ENCODE assay signal across 19 cellular contexts in genomic region chr12:12551115-12551514, GRCh38. TPM values are rescaled to one million over a fixed set of nuclear protein-coding genes. Genes with fewer than 3 reads are reported as not detected.
DNase-seq lines count a peak whose midpoint lies in the region; ATAC-seq, FAIRE-seq and TF ChIP-seq lines count a peak whose summit lies in the region.
"Had no signal": no experiment of that assay in that cellular context is flagged by ENCODE, and none has a peak within 500 bp of the region (broad histone marks: within the 10 kb centered on the region; RNA-seq: fewer than 3 reads in every experiment).

No MANE protein-coding gene starts in this region.

- no peak for TF ChIP-seq EP300 in HepG2 (IDR thresholded peaks at IDR 0.05; ENCODE audit: low read depth in 2 of 2, low read length in 2 of 2)
- TF ChIP-seq EP300 in HepG2 (CRISPR knock-in tag; IDR thresholded peaks at IDR 0.05; ENCODE audit: borderline replicate concordance), result no peak

- no CpG with 5 or more reads among the region's 7 CpGs for WGBS in H9 (ENCODE audit: extremely low coverage, insufficient read length, low lambda C conversion rate)
- 98% methylated on average over 7 of the region's 7 CpGs for WGBS in HepG2 (ENCODE audit: low lambda C conversion rate)

- H4K20me1 ChIP-seq in DOHH2 (ENCODE audit: control insufficient read depth, insufficient read depth, low read depth, low read length) (no peaks in the 10 kb centered on the region), H9 (ENCODE audit: control insufficient read depth, insufficient read depth, insufficient read length) (no peaks in the 10 kb centered on the region), OCI-LY3 (ENCODE audit: insufficient read depth, low read length) (no peaks in the 10 kb centered on the region), HepG2 (ENCODE audit: insufficient read depth, low read length) (peaks cover 2% of the 10 kb centered on the region; the same call in 1 of the 2 replicates)

- peak overlapping the region; percentile 44 to 84 (median 59); a peak in 3 of 7 replicates for H3K27ac Mint-ChIP-seq in H9

- no peak overlapping the region for H2AK5ac ChIP-seq in H9 (ENCODE audit: insufficient read length, low read length)

- TF ChIP-seq POLR2A in HepG2 (IDR thresholded peaks at IDR 0.05; ENCODE audit: insufficient read depth in 1 of 2, low read depth in 2 of 2, low read length in 2 of 2), result no peak
- TF ChIP-seq POLR2A in breast epithelium (IDR thresholded peaks at IDR 0.05), result no peak

- TF ChIP-seq CTCF in DOHH2 (IDR thresholded peaks at IDR 0.05; ENCODE audit: low read depth, low read length, poor library complexity, severe bottlenecking) (no peak), H9 (conservative IDR thresholded peaks at IDR 0.05) (no peak), OCI-LY3 (IDR thresholded peaks at IDR 0.05; ENCODE audit: low read depth, low read length) (no peak), HepG2 (CRISPR knock-in tag; IDR thresholded peaks at IDR 0.05) (no peak), breast epithelium (IDR thresholded peaks at IDR 0.05) (no peak), GM20000 (IDR thresholded peaks at IDR 0.05; ENCODE audit: extremely low read depth, missing control alignments) (no peak)

- H3K14ac ChIP-seq in H9 (ENCODE audit: insufficient read depth, low read length), result no peak overlapping the region

- no peak overlapping the region for H4K8ac ChIP-seq in H9 (replicated peaks; ENCODE audit: insufficient read length, low read depth, low read length)

- no peak overlapping the region for H3K56ac ChIP-seq in H9 (ENCODE audit: insufficient read length, low read depth, low read length)

- H3K4me1 Mint-ChIP-seq in H9, result peaks cover 20 to 25% of the 10 kb centered on the region in 2 experiments

- ATAC-seq in HepG2, result no peak

- H3K27me3 Mint-ChIP-seq in H9 (ENCODE audit: low read depth), result no peaks in the 10 kb centered on the region

- H3K9me2 ChIP-seq in DOHH2 (replicated peaks; ENCODE audit: control insufficient read depth, low read length), result no peaks in the 10 kb centered on the region
- H3K9me2 ChIP-seq: SK-N-SH had no signal

- no peak overlapping the region for H4K91ac ChIP-seq in H9 (ENCODE audit: insufficient read length, low read depth, low read length)

- H3K4me2 ChIP-seq in DOHH2 (ENCODE audit: low read length), result peak overlapping the region; percentile 15
- H3K4me2 ChIP-seq in H9 (ENCODE audit: insufficient read depth, insufficient read length, low read length), result no peak overlapping the region
- H3K4me2 ChIP-seq in OCI-LY3 (ENCODE audit: low read length), result 0 out of 2 replicates have a peak overlapping the region, but pooled peaks have one; percentile 1
- H3K4me2 ChIP-seq in HepG2 (ENCODE audit: low read depth, low read length), result no peak overlapping the region
- H3K4me2 ChIP-seq: SK-N-SH had no signal

- no peak overlapping the region for H2BK12ac ChIP-seq in H9 (ENCODE audit: insufficient read length, low read depth, low read length)

- H3K23ac ChIP-seq in H9 (ENCODE audit: insufficient read length, low read depth, low read length), result no peak overlapping the region

- H2BK20ac ChIP-seq in H9 (ENCODE audit: low read depth, low read length, poor library complexity, severe bottlenecking), result no peak overlapping the region

- no peak overlapping the region for H3K4ac ChIP-seq in H9 (ENCODE audit: low read depth, low read length)

- H2BK120ac ChIP-seq in H9 (ENCODE audit: low read depth, low read length, poor library complexity, severe bottlenecking), result no peak overlapping the region

- in situ Hi-C loops in HepG2 (cut with HindIII; ENCODE audit: extremely low pct_ligation_motif_present, low pct_unique_long_range_greater_than_20kb), result no loop called here

- H3K18ac ChIP-seq in H9 (ENCODE audit: insufficient read length, low read depth, low read length), result no peak overlapping the region

- intact Hi-C loops in HepG2 (cut with micrococcal nuclease; ENCODE audit: unreplicated experiment) (no loop called here), breast epithelium (cut with DNase I; ENCODE audit: low total_unique reads) (no loop called here)

- TF ChIP-seq RAD21 in HepG2 (CRISPR knock-in tag; IDR thresholded peaks at IDR 0.05), result no peak

- H3K79me2 ChIP-seq in DOHH2 (ENCODE audit: control insufficient read depth, low read length) (no peaks in the 10 kb centered on the region), H9 (ENCODE audit: insufficient read depth, low read length) (peaks cover 11% of the 10 kb centered on the region; the same call in 1 of the 2 replicates), OCI-LY3 (ENCODE audit: low read length) (no peaks in the 10 kb centered on the region), HepG2 (ENCODE audit: insufficient read depth, low read length) (peaks cover 87% of the 10 kb centered on the region)

- H3K4me1 ChIP-seq in DOHH2 (ENCODE audit: control insufficient read depth, low read length) (peaks cover 9% of the 10 kb centered on the region), H9 (ENCODE audit: insufficient read depth, low read length) (peaks cover 2% of the 10 kb centered on the region; the same call in 1 of the 2 replicates), OCI-LY3 (ENCODE audit: low read length) (no peaks in the 10 kb centered on the region), HepG2 (ENCODE audit: insufficient read depth, low read length) (peaks cover 81% of the 10 kb centered on the region), breast epithelium (no peaks in the 10 kb centered on the region)

- peaks cover 5 to 23% (median 18%) of the 10 kb centered on the region in 3 experiments for H3K36me3 Mint-ChIP-seq in H9 (ENCODE audit: insufficient read depth in 1 of 3, low read depth in 3 of 3)

- DNase-seq in H9 (no peak), HepG2 (ENCODE audit: low spot score) (no peak), T-helper 2 cell (no peak), COLO668 (lab: John Stamatoyannopoulos, UW; ENCODE audit: unreplicated experiment) (no peak), breast epithelium (ENCODE audit: low spot score in 2 of 2) (no peak), GM20000 (ENCODE audit: low spot score) (no peak)
- DNase-seq: Calu3, HCEC 1CT, IMR-90, NCI-H1417, NCI-H2029, NCI-H2171 treated with DMSO at 0.1 percent for 48 hours, NCI-H510A treated with DMSO at 0.1 percent for 48 hours, Peyer's patch, Right ventricle myocardium superior, SK-N-SH had no signal

- no peaks in the 10 kb centered on the region for H3K36me3 ChIP-seq in DOHH2 (ENCODE audit: control insufficient read depth, low read length)
- no peaks in the 10 kb centered on the region for H3K36me3 ChIP-seq in OCI-LY3 (replicated peaks; ENCODE audit: low read depth, low read length)
- H3K36me3 ChIP-seq in HepG2 (replicated peaks in 1 of 2; ENCODE audit: control insufficient read depth in 1 of 2, insufficient read depth in 2 of 2, low read length in 2 of 2), result peaks cover 0 to 13% of the 10 kb centered on the region in 2 experiments; a peak in 2 of 5 replicates
- H3K36me3 ChIP-seq in breast epithelium, result no peaks in the 10 kb centered on the region

- CTCF ChIA-PET in HepG2 (lab: Yijun Ruan, JAX; ENCODE audit: low intra/inter-chr PET ratio, low total read pairs), result no interaction called here

- POLR2A ChIA-PET in HepG2 (lab: Yijun Ruan, JAX), result interaction anchor here (0.9 to 1.5 kb wide), 3 partner anchors 10 to 18 kb away, joined by 3 to 5 read pairs (median 4); partner anchors contain the start of gene DUSP16

- H3K9ac ChIP-seq in H9 (ENCODE audit: extremely low read depth, insufficient read length, low read length) (no peak overlapping the region), OCI-LY3 (ENCODE audit: low read length) (no peak overlapping the region), HepG2 (ENCODE audit: insufficient read depth, low read depth, low read length) (no peak overlapping the region)
- H3K9ac ChIP-seq: SK-N-SH had no signal

- no peak overlapping the region for H4K5ac ChIP-seq in H9 (ENCODE audit: insufficient read length, low read depth, low read length)

- H3T11ph ChIP-seq in H9 (ENCODE audit: low read length), result no peak overlapping the region

- BruUV-seq in HepG2 (replicated peaks; lab: Mats Ljungman, UMichigan), result no TSS peak

- H2BK5ac ChIP-seq in H9 (ENCODE audit: insufficient read length, low read length), result no peak overlapping the region

- no peaks in the 10 kb centered on the region for H3F3A ChIP-seq in DOHH2 (ENCODE audit: control insufficient read depth, insufficient read depth)

- H3K27me3 ChIP-seq in DOHH2 (ENCODE audit: control insufficient read depth, low read length), result peaks cover 7% of the 10 kb centered on the region; the same call in 1 of the 2 replicates
- no peaks in the 10 kb centered on the region for H3K27me3 ChIP-seq in H9 (ENCODE audit: insufficient read depth, low read length)
- H3K27me3 ChIP-seq in OCI-LY3 (ENCODE audit: low read depth, low read length), result no peaks in the 10 kb centered on the region
- H3K27me3 ChIP-seq in HepG2 (ENCODE audit: control insufficient read depth in 1 of 2, insufficient read depth in 2 of 2, low read length in 2 of 2), result no peaks in the 10 kb centered on the region
- no peaks in the 10 kb centered on the region for H3K27me3 ChIP-seq in breast epithelium
- H3K27me3 ChIP-seq: Peyer's patch had no signal

- H3K23me2 ChIP-seq in H9 (ENCODE audit: insufficient read length, low read depth, low read length, poor library complexity, severe bottlenecking), result no peaks in the 10 kb centered on the region

- no peak for FAIRE-seq in HepG2 (lab: Jason Lieb, UNC)

- H3K27ac ChIP-seq in DOHH2 (ENCODE audit: low read depth, low read length), result no peak overlapping the region
- no peak overlapping the region for H3K27ac ChIP-seq in H9 (ENCODE audit: insufficient read length, low read depth, low read length)
- no peak overlapping the region for H3K27ac ChIP-seq in OCI-LY3 (ENCODE audit: low read length)
- H3K27ac ChIP-seq in HepG2 (ENCODE audit: extremely low read length, insufficient read depth, low read length), result peak overlapping the region; percentile 18
- H3K27ac ChIP-seq in breast epithelium, result no peak overlapping the region
- H3K27ac ChIP-seq: C4-2B, Peyer's patch had no signal

- H2BK15ac ChIP-seq in H9 (ENCODE audit: low read depth, low read length), result no peak overlapping the region

- H3K4me3 ChIP-seq in DOHH2 (ENCODE audit: low read length) (no peak overlapping the region), OCI-LY3 (ENCODE audit: low read length) (no peak overlapping the region), HepG2 (replicated peaks in 1 of 3; ENCODE audit: insufficient read depth in 1 of 3, low read depth in 2 of 3, low read length in 3 of 3) (no peak overlapping the region), breast epithelium (no peak overlapping the region)
- H3K4me3 ChIP-seq: Peyer's patch had no signal

- H3K4me3 Mint-ChIP-seq in H9, result no peak overlapping the region

- peaks cover 3% of the 10 kb centered on the region for H3K79me1 ChIP-seq in H9 (ENCODE audit: insufficient read depth, low read depth, low read length, poor library complexity, severe bottlenecking)

- H2AFZ ChIP-seq in H9 (ENCODE audit: low read length) (no peak overlapping the region), OCI-LY3 (ENCODE audit: low read depth, low read length) (no peak overlapping the region), HepG2 (ENCODE audit: low read length) (no peak overlapping the region)

- H3K9me3 Mint-ChIP-seq in H9, result no peaks in the 10 kb centered on the region

- H3K9me3 ChIP-seq in DOHH2 (ENCODE audit: control insufficient read depth, insufficient read depth, low read length) (no peaks in the 10 kb centered on the region), H9 (ENCODE audit: control insufficient read depth, low read depth, low read length) (no peaks in the 10 kb centered on the region), OCI-LY3 (ENCODE audit: insufficient read depth, low read length) (no peaks in the 10 kb centered on the region), HepG2 (ENCODE audit: low read length) (no peaks in the 10 kb centered on the region), breast epithelium (no peaks in the 10 kb centered on the region)
- H3K9me3 ChIP-seq: Peyer's patch, SK-N-SH had no signal

RNA-seq across cellular contexts. Expression of gene DUSP16, which starts 11.5 kb away (rescaled TPM):
- 62.5 and 64.0 TPM in 2 replicates for total RNA-seq in H9 (2021)
- 46.6 and 69.1 TPM in 2 replicates for total RNA-seq in HepG2 (2016; rRNA removed; fragmentation: Illumina TruSeq; extraction: Trizol)
- total RNA-seq in HepG2 (2016; cell fraction: cytosol; rRNA removed; fragmentation: Illumina TruSeq; extraction: Trizol; ENCODE audit: low read depth), result 75.4 and 77.4 TPM in 2 replicates
- total RNA-seq in HepG2 (2016; cell fraction: insoluble cytoplasmic fraction; rRNA removed; fragmentation: Illumina TruSeq; extraction: Trizol), result 45.6 and 69.2 TPM in 2 replicates
- total RNA-seq in HepG2 (2016; cell fraction: membrane; rRNA removed; fragmentation: Illumina TruSeq; extraction: Trizol), result 44.8 and 48.7 TPM in 2 replicates
- 37.1 and 40.3 TPM in 2 replicates for total RNA-seq in HepG2 (2016; cell fraction: nucleus; rRNA removed; fragmentation: Illumina TruSeq; extraction: Trizol)
- polyA plus RNA-seq in HepG2 (2011; rRNA removed), result 33.8 and 45.7 TPM in 2 replicates
- 38.7 and 54.1 TPM in 2 replicates for polyA plus RNA-seq in HepG2 (2011; cell fraction: cytosol; rRNA removed)
- polyA plus RNA-seq in HepG2 (2011; cell fraction: nucleus; rRNA removed), result 18.4 and 20.7 TPM in 2 replicates
- 38.8 and 40.2 TPM in 2 replicates for polyA plus RNA-seq in HepG2 (2012)
- polyA plus RNA-seq in HepG2 (2016; cell fraction: cytosol; fragmentation: Illumina TruSeq; extraction: Trizol; ENCODE audit: low read depth), result 2.3 and 2.6 TPM in 2 replicates
- 45.8 and 48.8 TPM in 2 replicates for polyA plus RNA-seq in HepG2 (2016; cell fraction: insoluble cytoplasmic fraction; fragmentation: Illumina TruSeq; extraction: Trizol; ENCODE audit: low read depth)
- polyA plus RNA-seq in HepG2 (2016; cell fraction: membrane; fragmentation: Illumina TruSeq; extraction: Trizol; ENCODE audit: low read depth), result 11.5 and 13.5 TPM in 2 replicates
- 29.0 and 30.6 TPM in 2 replicates for polyA plus RNA-seq in HepG2 (2016; cell fraction: nucleus; fragmentation: Illumina TruSeq; extraction: Trizol; ENCODE audit: insufficient read depth, low read depth)
- polyA minus RNA-seq in HepG2 (2011; rRNA and poly(A)+ RNA removed; ENCODE audit: low replicate concordance), result 16.0 and 66.0 TPM in 2 replicates
- polyA minus RNA-seq in HepG2 (2011; cell fraction: cytosol; rRNA and poly(A)+ RNA removed), result 50.3 and 55.0 TPM in 2 replicates
- 53.4 and 59.3 TPM in 2 replicates for polyA minus RNA-seq in HepG2 (2011; cell fraction: nucleus; rRNA and poly(A)+ RNA removed)
- 10 to 100 TPM; 10.9 to 63.3 (median 61.0) TPM for total RNA-seq in breast epithelium

Comparison
In these comparisons a context has a peak if more than half of its experiments do, and no peak if none do; other contexts are left out.
1. H3K4me2 ChIP-seq: peak in DOHH2 (single experiment) and OCI-LY3 (single experiment); none in H9 (single experiment) and HepG2 (single experiment).